1 cellular context compared by ENCODE assay signal in the genomic region with DNA sequence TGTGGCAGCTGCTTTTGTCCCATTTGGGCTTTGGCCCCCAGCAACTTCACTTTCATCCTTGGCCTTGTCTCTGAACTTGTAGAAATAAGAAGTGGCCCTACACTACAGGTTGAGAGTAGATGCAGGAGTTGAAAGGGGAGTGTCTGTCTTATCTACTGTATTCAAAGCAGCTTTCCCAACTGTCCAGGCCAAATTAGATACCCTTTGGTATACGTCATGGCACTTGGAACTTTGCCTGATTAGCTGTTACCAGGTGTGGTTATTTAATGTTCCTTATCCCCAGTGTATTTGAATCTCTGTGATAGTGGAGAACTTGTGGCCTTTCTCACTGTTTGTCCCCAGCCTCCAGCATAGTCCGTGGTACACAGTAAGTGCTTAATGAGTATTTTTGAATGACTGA.
TF ChIP-seq lines count a peak whose summit lies in the region.

No MANE protein-coding gene starts in this region.

TF ChIP-seq in K562, 482 proteins besides CTCF, POLR2A, EP300 and RAD21 (continued from another document):
- no peak for TF ChIP-seq MYC (IDR thresholded peaks at IDR 0.05; ENCODE audit: low read depth, low read length)
- no peak for TF ChIP-seq MYC (CRISPR knock-in tag; IDR thresholded peaks at IDR 0.05; ENCODE audit: borderline replicate concordance, low read depth)
- TF ChIP-seq GATA2 (CRISPR knock-in tag; IDR thresholded peaks at IDR 0.05), result 0 out of 2 replicates have a peak, but pooled peaks have one; percentile 28
- 0 out of 4 replicates have a peak, but pooled peaks of 1 of the 2 experiments have one; percentile 18 for TF ChIP-seq TRIM24 (IDR thresholded peaks at IDR 0.05)
- peak; percentile 47; the same call in 1 of the 2 replicates for TF ChIP-seq TEAD4 (IDR thresholded peaks at IDR 0.05; ENCODE audit: low read length)
- TF ChIP-seq TEAD4 (CRISPR knock-in tag; IDR thresholded peaks at IDR 0.05; ENCODE audit: borderline replicate concordance), result no peak
- TF ChIP-seq JUND (IDR thresholded peaks at IDR 0.05; ENCODE audit: borderline replicate concordance, low read depth, low read length), result peak; percentile 22; the same call in 1 of the 2 replicates
- peak; percentile 59; the same call in 1 of the 3 replicates for TF ChIP-seq JUND (tag; IDR thresholded peaks at IDR 0.05; ENCODE audit: borderline replicate concordance, low read depth, low read length)
- no peak for TF ChIP-seq SMC3 (conservative IDR thresholded peaks at IDR 0.05; ENCODE audit: insufficient read depth, low read depth, low read length)
- peak; percentile 58 for TF ChIP-seq TCF3 (CRISPR knock-in tag; IDR thresholded peaks at IDR 0.05)
- peak; percentile 14; the same call in 1 of the 2 replicates for TF ChIP-seq NFE2 (IDR thresholded peaks at IDR 0.05; ENCODE audit: low read depth)
- 0 out of 2 replicates have a peak, but pooled peaks have one; percentile 29 for TF ChIP-seq SMARCA4 (IDR thresholded peaks at IDR 0.05)
- 0 out of 2 replicates have a peak, but pooled peaks have one; percentile 20 for TF ChIP-seq C11orf30 (IDR thresholded peaks at IDR 0.05; ENCODE audit: low read depth)
- TF ChIP-seq CBFA2T3 (IDR thresholded peaks at IDR 0.05), result peak; percentile 76
- TF ChIP-seq ATF7 (IDR thresholded peaks at IDR 0.05), result peak; percentile 56
- TF ChIP-seq ZNF217 (CRISPR knock-in tag; IDR thresholded peaks at IDR 0.05), result no peak
- TF ChIP-seq ZKSCAN8 (CRISPR knock-in tag; IDR thresholded peaks at IDR 0.05), result peak; percentile 89
- TF ChIP-seq ZNF121 (CRISPR knock-in tag; conservative IDR thresholded peaks at IDR 0.05), result no peak
- peak; percentile 86 for TF ChIP-seq NFIC (IDR thresholded peaks at IDR 0.05)
- TF ChIP-seq MEIS2 (IDR thresholded peaks at IDR 0.05; ENCODE audit: partially characterized antibody), result no peak
- TF ChIP-seq TAL1 (IDR thresholded peaks at IDR 0.05), result peak; percentile 37; the same call in 1 of the 2 replicates
- no peak for TF ChIP-seq RFX7 (CRISPR knock-in tag; IDR thresholded peaks at IDR 0.05)
- TF ChIP-seq PYGO2 (tag; IDR thresholded peaks at IDR 0.05), result no peak
- TF ChIP-seq CREM (IDR thresholded peaks at IDR 0.05; ENCODE audit: low read depth), result peak; percentile 61
- no peak for TF ChIP-seq ZC3H4 (CRISPR knock-in tag; IDR thresholded peaks at IDR 0.05; ENCODE audit: borderline replicate concordance)
- TF ChIP-seq, protein P1, sequence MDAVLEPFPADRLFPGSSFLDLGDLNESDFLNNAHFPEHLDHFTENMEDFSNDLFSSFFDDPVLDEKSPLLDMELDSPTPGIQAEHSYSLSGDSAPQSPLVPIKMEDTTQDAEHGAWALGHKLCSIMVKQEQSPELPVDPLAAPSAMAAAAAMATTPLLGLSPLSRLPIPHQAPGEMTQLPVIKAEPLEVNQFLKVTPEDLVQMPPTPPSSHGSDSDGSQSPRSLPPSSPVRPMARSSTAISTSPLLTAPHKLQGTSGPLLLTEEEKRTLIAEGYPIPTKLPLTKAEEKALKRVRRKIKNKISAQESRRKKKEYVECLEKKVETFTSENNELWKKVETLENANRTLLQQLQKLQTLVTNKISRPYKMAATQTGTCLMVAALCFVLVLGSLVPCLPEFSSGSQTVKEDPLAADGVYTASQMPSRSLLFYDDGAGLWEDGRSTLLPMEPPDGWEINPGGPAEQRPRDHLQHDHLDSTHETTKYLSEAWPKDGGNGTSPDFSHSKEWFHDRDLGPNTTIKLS (IDR thresholded peaks at IDR 0.05; ENCODE audit: borderline replicate concordance, low read depth), result no peak
- TF ChIP-seq MAZ (CRISPR knock-in tag; conservative IDR thresholded peaks at IDR 0.05 in 1 of 2, IDR thresholded peaks at IDR 0.05 in 1 of 2), result no peak
- peak in 1 of 2 experiments; percentile 27; a peak in 1 of 4 replicates for TF ChIP-seq RCOR1 (IDR thresholded peaks at IDR 0.05; ENCODE audit: borderline replicate concordance in 1 of 2, low read depth in 2 of 2, low read length in 2 of 2)
- TF ChIP-seq ATF1 (CRISPR knock-in tag; IDR thresholded peaks at IDR 0.05), result no peak
- 0 out of 2 replicates have a peak, but pooled peaks have one; percentile 22 for TF ChIP-seq ATF1 (tag; IDR thresholded peaks at IDR 0.05)
- TF ChIP-seq ARID1B (IDR thresholded peaks at IDR 0.05), result peak; percentile 67
- peak; percentile 56 for TF ChIP-seq CBFA2T2 (conservative IDR thresholded peaks at IDR 0.05)
- TF ChIP-seq EHMT2 (IDR thresholded peaks at IDR 0.05), result no peak
- peak; percentile 55; the same call in 1 of the 2 replicates for TF ChIP-seq DPF2 (IDR thresholded peaks at IDR 0.05)
- TF ChIP-seq L3MBTL2 (IDR thresholded peaks at IDR 0.05), result no peak
- TF ChIP-seq, protein P2, sequence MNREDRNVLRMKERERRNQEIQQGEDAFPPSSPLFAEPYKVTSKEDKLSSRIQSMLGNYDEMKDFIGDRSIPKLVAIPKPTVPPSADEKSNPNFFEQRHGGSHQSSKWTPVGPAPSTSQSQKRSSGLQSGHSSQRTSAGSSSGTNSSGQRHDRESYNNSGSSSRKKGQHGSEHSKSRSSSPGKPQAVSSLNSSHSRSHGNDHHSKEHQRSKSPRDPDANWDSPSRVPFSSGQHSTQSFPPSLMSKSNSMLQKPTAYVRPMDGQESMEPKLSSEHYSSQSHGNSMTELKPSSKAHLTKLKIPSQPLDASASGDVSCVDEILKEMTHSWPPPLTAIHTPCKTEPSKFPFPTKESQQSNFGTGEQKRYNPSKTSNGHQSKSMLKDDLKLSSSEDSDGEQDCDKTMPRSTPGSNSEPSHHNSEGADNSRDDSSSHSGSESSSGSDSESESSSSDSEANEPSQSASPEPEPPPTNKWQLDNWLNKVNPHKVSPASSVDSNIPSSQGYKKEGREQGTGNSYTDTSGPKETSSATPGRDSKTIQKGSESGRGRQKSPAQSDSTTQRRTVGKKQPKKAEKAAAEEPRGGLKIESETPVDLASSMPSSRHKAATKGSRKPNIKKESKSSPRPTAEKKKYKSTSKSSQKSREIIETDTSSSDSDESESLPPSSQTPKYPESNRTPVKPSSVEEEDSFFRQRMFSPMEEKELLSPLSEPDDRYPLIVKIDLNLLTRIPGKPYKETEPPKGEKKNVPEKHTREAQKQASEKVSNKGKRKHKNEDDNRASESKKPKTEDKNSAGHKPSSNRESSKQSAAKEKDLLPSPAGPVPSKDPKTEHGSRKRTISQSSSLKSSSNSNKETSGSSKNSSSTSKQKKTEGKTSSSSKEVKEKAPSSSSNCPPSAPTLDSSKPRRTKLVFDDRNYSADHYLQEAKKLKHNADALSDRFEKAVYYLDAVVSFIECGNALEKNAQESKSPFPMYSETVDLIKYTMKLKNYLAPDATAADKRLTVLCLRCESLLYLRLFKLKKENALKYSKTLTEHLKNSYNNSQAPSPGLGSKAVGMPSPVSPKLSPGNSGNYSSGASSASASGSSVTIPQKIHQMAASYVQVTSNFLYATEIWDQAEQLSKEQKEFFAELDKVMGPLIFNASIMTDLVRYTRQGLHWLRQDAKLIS (CRISPR knock-in tag; IDR thresholded peaks at IDR 0.05), result no peak
- TF ChIP-seq SOX6 (IDR thresholded peaks at IDR 0.05), result 0 out of 2 replicates have a peak, but pooled peaks have one; percentile 16
TF ChIP-seq in K562: peak in this region for 21.
